In the genomic region with DNA sequence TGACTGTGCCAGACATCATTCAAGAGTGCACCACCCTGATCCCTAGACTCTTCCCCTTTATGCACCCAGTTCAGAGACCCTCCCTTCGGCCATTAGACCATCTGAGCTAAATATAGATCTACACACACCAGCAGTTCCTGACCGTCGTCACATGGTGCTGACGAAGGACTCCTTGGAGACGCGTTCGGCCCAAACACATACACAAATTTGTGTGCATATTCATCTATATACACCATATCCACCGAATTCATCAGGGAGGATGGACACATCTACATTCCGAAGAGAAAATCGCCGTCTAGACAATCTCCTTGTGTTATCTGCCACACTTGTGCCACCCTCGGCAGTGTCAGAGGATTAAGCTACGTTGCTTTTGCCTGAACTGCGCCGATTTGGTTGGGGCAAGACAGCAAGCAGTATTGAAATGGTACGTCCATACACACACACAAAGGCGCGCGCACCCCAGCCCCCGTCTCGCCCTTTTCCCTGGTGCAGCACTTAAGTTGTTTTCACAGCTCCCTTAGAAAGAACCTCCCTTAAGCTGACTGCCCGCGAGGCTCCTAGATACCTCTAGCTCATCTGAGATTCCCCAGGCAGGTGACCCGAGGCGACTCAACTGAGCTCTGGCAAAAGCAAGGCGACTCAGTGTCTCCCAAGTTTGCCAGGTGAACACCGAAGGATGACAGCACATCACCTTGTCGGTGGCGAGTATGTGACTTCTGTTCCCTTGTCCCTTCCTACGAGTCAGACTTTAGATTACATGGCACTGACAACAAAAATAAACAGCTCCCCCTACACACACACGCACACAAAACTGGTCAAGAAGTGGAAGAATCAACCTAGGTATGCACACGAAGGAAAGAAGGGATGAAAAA, we compare ENCODE assay signal across 8 cellular contexts. TPM values are rescaled to one million over a fixed set of nuclear protein-coding genes. Genes with fewer than 3 reads are reported as not detected.
DNase-seq lines count a peak whose midpoint lies in the region; ATAC-seq, FAIRE-seq and TF ChIP-seq lines count a peak whose summit lies in the region.

No MANE protein-coding gene starts in this region.

- no peaks in the 10 kb centered on the region for H3K9me1 ChIP-seq in endothelial cell of umbilical vein (replicated peaks; ENCODE audit: control insufficient read depth, extremely low read depth, insufficient read depth, low read length)

- DNase-seq in CD8-positive, alpha-beta T cell, result peak; percentile 14 to 59 (median 38)
- DNase-seq in NCI-H1092 (lab: John Stamatoyannopoulos, UW) (peak; percentile 17), endothelial cell of umbilical vein (ENCODE audit: low read depth, low spot score) (peak; percentile 1)
- DNase-seq in activated CD8-positive, alpha-beta memory T cell treated with anti-CD3 and anti-CD28 coated beads, Interleukin-2, amount 50 U/mL, for 4 hours, result peak; percentile 32
- DNase-seq in stimulated activated naive B cell treated with anti-CD40 and anti-IgM and Interleukin-4, amounts not matched to agents 10 μg/mL and 1 μg/mL and 100 μg/mL, for 72 hours, result peak; percentile 48

- POLR2A ChIA-PET in CD8-positive, alpha-beta T cell (lab: Charles Lee), result interaction anchor here (0.8 to 4.0 kb wide), 12 partner anchors 20 to 959 kb away, joined by 3 to 50 read pairs (median 4); partner anchors contain the start of gene HNRNPDL
- POLR2A ChIA-PET in endothelial cell of umbilical vein (lab: Charles Lee), result no interaction called here

- H3K4me1 Mint-ChIP-seq in CD8-positive, alpha-beta T cell (ENCODE audit: low read depth), result peaks cover 45% of the 10 kb centered on the region
- H3K4me1 Mint-ChIP-seq in stimulated activated naive B cell treated with anti-CD40 and anti-IgM and Interleukin-4, amounts not matched to agents 10 μg/mL and 1 μg/mL and 100 μg/mL, for 72 hours, result peaks cover 34 to 59% of the 10 kb centered on the region in 2 donors

- H3K27ac ChIP-seq in CD8-positive, alpha-beta T cell (ENCODE audit: low read depth, low read length), result peak overlapping the region; percentile 96
- H3K27ac ChIP-seq in endothelial cell of umbilical vein (ENCODE audit: insufficient read depth, low read depth, low read length) (no peak overlapping the region), mesodermal cell (ENCODE audit: low read depth, low read length, severe bottlenecking) (no peak overlapping the region)

- no peaks in the 10 kb centered on the region for H3K9me3 Mint-ChIP-seq in CD8-positive, alpha-beta T cell
- H3K9me3 Mint-ChIP-seq in stimulated activated naive B cell treated with anti-CD40 and anti-IgM and Interleukin-4, amounts not matched to agents 10 μg/mL and 1 μg/mL and 100 μg/mL, for 72 hours, result no peaks in the 10 kb centered on the region

- no peaks in the 10 kb centered on the region for H4K20me1 ChIP-seq in endothelial cell of umbilical vein (replicated peaks; ENCODE audit: control insufficient read depth, extremely low read depth, insufficient read depth, low read length)

- CTCF ChIA-PET in CD8-positive, alpha-beta T cell (lab: Charles Lee), result interaction anchor here (0.5 to 9.9 kb wide), 12 partner anchors 11 to 798 kb away, joined by 3 to 205 read pairs (median 4); no protein-coding TSS in a partner anchor
- CTCF ChIA-PET in endothelial cell of umbilical vein (lab: Charles Lee), result interaction anchor here (1.2 to 2.8 kb wide), 4 partner anchors 374 to 890 kb away, joined by 4 to 20 read pairs (median 4); no protein-coding TSS in a partner anchor

- H3K27me3 ChIP-seq in CD8-positive, alpha-beta T cell (ENCODE audit: insufficient read depth, low read length), result no peaks in the 10 kb centered on the region
- peaks cover 22 to 26% of the 10 kb centered on the region in 2 experiments for H3K27me3 ChIP-seq in endothelial cell of umbilical vein (ENCODE audit: control insufficient read depth in 2 of 2, insufficient read depth in 2 of 2, low read length in 2 of 2)

- dilution Hi-C loops in endothelial cell of umbilical vein (cut with MboI; ENCODE audit: extremely low pct_ligation_motif_present, low sequenced_read_pairs), result no loop called here

- H3K27ac Mint-ChIP-seq in CD8-positive, alpha-beta T cell, result peak overlapping the region; percentile 96
- H3K27ac Mint-ChIP-seq in stimulated activated naive B cell treated with anti-CD40 and anti-IgM and Interleukin-4, amounts not matched to agents 10 μg/mL and 1 μg/mL and 100 μg/mL, for 72 hours, result peak overlapping the region; percentile 86

- H3K36me3 ChIP-seq in CD8-positive, alpha-beta T cell (ENCODE audit: insufficient read depth, low read length), result no peaks in the 10 kb centered on the region
- H3K36me3 ChIP-seq in endothelial cell of umbilical vein (ENCODE audit: control insufficient read depth in 2 of 2, extremely low read depth in 1 of 2, insufficient read depth in 2 of 2, low read length in 2 of 2), result no peaks in the 10 kb centered on the region
- H3K36me3 ChIP-seq in mesodermal cell (ENCODE audit: control insufficient read depth, insufficient read depth, low read length), result no peaks in the 10 kb centered on the region

- no peak for TF ChIP-seq CTCF in CD8-positive, alpha-beta T cell (IDR thresholded peaks at IDR 0.05)
- no peak for TF ChIP-seq CTCF in endothelial cell of umbilical vein (IDR thresholded peaks at IDR 0.05; ENCODE audit: extremely low read depth in 1 of 2, insufficient read depth in 1 of 2, low read depth in 1 of 2, low read length in 2 of 2)

- FAIRE-seq in endothelial cell of umbilical vein (lab: Jason Lieb, UNC), result no peak

- peak overlapping the region; percentile 69 for H3K4me3 ChIP-seq in CD8-positive, alpha-beta T cell (ENCODE audit: low read depth, low read length)
- peak overlapping the region; percentile 42 to 77 (median 66) for H3K4me3 ChIP-seq in endothelial cell of umbilical vein (replicated peaks in 1 of 3; ENCODE audit: insufficient read depth in 1 of 3, low read depth in 1 of 3, low read length in 3 of 3)
- peak overlapping the region; percentile 75 for H3K4me3 ChIP-seq in mesodermal cell (ENCODE audit: extremely low read depth, insufficient read depth, low read length, poor library complexity, severe bottlenecking)

- H3K79me2 ChIP-seq in endothelial cell of umbilical vein (ENCODE audit: control insufficient read depth, insufficient read depth, low read length), result no peaks in the 10 kb centered on the region

- no peak for TF ChIP-seq POLR2A in endothelial cell of umbilical vein (IDR thresholded peaks at IDR 0.05; ENCODE audit: low read depth, low read length)

- peaks cover 5% of the 10 kb centered on the region for H3K36me3 Mint-ChIP-seq in CD8-positive, alpha-beta T cell
- H3K36me3 Mint-ChIP-seq in stimulated activated naive B cell treated with anti-CD40 and anti-IgM and Interleukin-4, amounts not matched to agents 10 μg/mL and 1 μg/mL and 100 μg/mL, for 72 hours, result no peaks in the 10 kb centered on the region

- H3K9ac ChIP-seq in endothelial cell of umbilical vein (replicated peaks; ENCODE audit: extremely low read depth, insufficient read depth, low read length), result no peak overlapping the region

- no peak for ATAC-seq in CD8-positive, alpha-beta T cell
- peak; percentile 13 to 33 for ATAC-seq in stimulated activated naive B cell treated with anti-CD40 and anti-IgM and Interleukin-4, amounts not matched to agents 10 μg/mL and 1 μg/mL and 100 μg/mL, for 72 hours (replicated peaks)
- ATAC-seq in GM19455 (IDR thresholded peaks at IDR 0.05; ENCODE audit: unreplicated experiment), result no peak
- no peak for ATAC-seq in GM19324 (IDR thresholded peaks at IDR 0.05; ENCODE audit: low FRiP score, unreplicated experiment)

- intact Hi-C loops in CD8-positive, alpha-beta T cell (cut with DNase I, micrococcal nuclease), result loop anchor here (1.0 to 10.0 kb wide), 9 partner anchors 22 to 1987 kb away; partner anchors contain the start of genes HELQ (in 2 of the 2), MRPS18C (in 2 of the 2), ENOPH1 (in 1 of the 2) and HNRNPDL (in 1 of the 2)
- intact Hi-C loops in endothelial cell of umbilical vein (cut with micrococcal nuclease), result loop anchor here (10.0 kb wide), 1 partner anchor 274 kb away; no protein-coding TSS in a partner anchor

- H3K9me3 ChIP-seq in CD8-positive, alpha-beta T cell (ENCODE audit: low read length), result no peaks in the 10 kb centered on the region
- H3K9me3 ChIP-seq in endothelial cell of umbilical vein (replicated peaks; ENCODE audit: control insufficient read depth, insufficient read depth, low read length) (no peaks in the 10 kb centered on the region), mesodermal cell (ENCODE audit: control insufficient read depth, low read length) (no peaks in the 10 kb centered on the region)

- no TSS peak for BruUV-seq in endothelial cell of umbilical vein (replicated peaks; lab: Mats Ljungman, UMichigan)

- 7 to 10% methylated on average over 21 to 27 of the region's 32 CpGs for WGBS in mesodermal cell (ENCODE audit: insufficient coverage in 2 of 2), 2 experiments

- peak overlapping the region; percentile 98 for H3K4me3 Mint-ChIP-seq in CD8-positive, alpha-beta T cell
- peak overlapping the region; percentile 86 to 96 for H3K4me3 Mint-ChIP-seq in stimulated activated naive B cell treated with anti-CD40 and anti-IgM and Interleukin-4, amounts not matched to agents 10 μg/mL and 1 μg/mL and 100 μg/mL, for 72 hours

- peak overlapping the region; percentile 65 for H3K4me2 ChIP-seq in endothelial cell of umbilical vein (ENCODE audit: insufficient read depth, low read length)

- peaks cover 23% of the 10 kb centered on the region for H3K4me1 ChIP-seq in CD8-positive, alpha-beta T cell (ENCODE audit: insufficient read depth, low read length)
- peaks cover 9% of the 10 kb centered on the region for H3K4me1 ChIP-seq in endothelial cell of umbilical vein (ENCODE audit: control insufficient read depth, extremely low read depth, insufficient read depth, low read length)
- H3K4me1 ChIP-seq in mesodermal cell (ENCODE audit: control insufficient read depth, insufficient read depth, low read length, poor library complexity, severe bottlenecking), result peaks cover 4% of the 10 kb centered on the region

- no peaks in the 10 kb centered on the region for H3K27me3 Mint-ChIP-seq in CD8-positive, alpha-beta T cell (ENCODE audit: low read depth)
- no peaks in the 10 kb centered on the region for H3K27me3 Mint-ChIP-seq in stimulated activated naive B cell treated with anti-CD40 and anti-IgM and Interleukin-4, amounts not matched to agents 10 μg/mL and 1 μg/mL and 100 μg/mL, for 72 hours

- peak overlapping the region; percentile 80 for H2AFZ ChIP-seq in endothelial cell of umbilical vein (ENCODE audit: low read depth, low read length)

RNA-seq across cellular contexts. Expression of gene RASGEF1B, which starts 1.0 kb away (rescaled TPM):
- total RNA-seq in CD8-positive, alpha-beta T cell, result 100 to 1,000 TPM; 103 to 110 TPM
- total RNA-seq in endothelial cell of umbilical vein, result not detected in 2 replicates
- polyA plus RNA-seq in endothelial cell of umbilical vein, result not detected in 2 replicates
- not detected in 2 replicates for polyA plus RNA-seq in endothelial cell of umbilical vein (2011; cell fraction: cytosol; rRNA removed)
- polyA plus RNA-seq in endothelial cell of umbilical vein (2011; cell fraction: nucleus; rRNA removed), result 0.05 and 0.06 TPM in 2 replicates
- not detected in 2 replicates for polyA plus RNA-seq in endothelial cell of umbilical vein (2012)
- 0.04 TPM in 1 of 2 replicates, not detected in the other for polyA minus RNA-seq in endothelial cell of umbilical vein
- not detected for polyA minus RNA-seq in endothelial cell of umbilical vein (2011; cell fraction: cytosol; rRNA and poly(A)+ RNA removed)
- polyA minus RNA-seq in endothelial cell of umbilical vein (2011; cell fraction: nucleus; rRNA and poly(A)+ RNA removed), result 1.2 TPM in 1 of 2 replicates, not detected in the other
- 13.3 TPM for polyA plus RNA-seq in mesodermal cell (2013, experiment 1 of 2)
- 11.2 TPM for polyA plus RNA-seq in mesodermal cell (2013, experiment 2 of 2)

Comparison
In these comparisons a context has a peak if more than half of its experiments do, and no peak if none do; other contexts are left out.
1. ATAC-seq: peak in stimulated activated naive B cell treated with anti-CD40 and anti-IgM and Interleukin-4, amounts not matched to agents 10 μg/mL and 1 μg/mL and 100 μg/mL, for 72 hours (2 of 2); none in CD8-positive, alpha-beta T cell (single experiment), GM19455 (single experiment) and GM19324 (single experiment).
2. RNA of gene RASGEF1B, which starts 1.0 kb away (total RNA-seq): 103 to 110 TPM in CD8-positive, alpha-beta T cell; not detected in endothelial cell of umbilical vein; every median in the first group is over 100 times any median in the second.
3. Peak in every context shown above with its lines, with median percentiles within 50 percentile points of each other: DNase-seq and H3K4me3 ChIP-seq.